1 cellular context compared by ENCODE assay signal in the genomic region with DNA sequence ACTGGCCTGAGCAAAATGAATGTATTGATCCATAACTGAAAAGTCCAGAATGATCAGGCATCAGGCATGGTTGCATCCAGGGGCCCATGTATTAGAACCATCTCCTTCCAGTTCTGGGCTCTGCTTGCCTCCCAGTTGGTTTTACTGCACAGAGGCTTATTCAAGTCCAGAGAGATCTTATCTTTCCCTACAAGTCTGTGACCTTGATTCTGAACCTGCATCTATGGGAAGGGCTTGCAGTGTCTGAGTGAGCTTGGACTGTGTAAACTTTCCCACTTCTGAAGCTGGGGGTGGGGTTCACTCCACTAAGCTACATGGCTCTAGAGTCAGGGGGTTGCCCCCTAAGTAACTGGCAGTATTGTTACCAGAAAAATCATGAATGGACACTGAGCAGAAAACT.
TF ChIP-seq lines count a peak whose summit lies in the region.

No MANE protein-coding gene starts in this region.

TF ChIP-seq in HepG2, 621 proteins besides CTCF, POLR2A, EP300 and RAD21 (continued from another document and continues in another):
- TF ChIP-seq, protein P1, sequence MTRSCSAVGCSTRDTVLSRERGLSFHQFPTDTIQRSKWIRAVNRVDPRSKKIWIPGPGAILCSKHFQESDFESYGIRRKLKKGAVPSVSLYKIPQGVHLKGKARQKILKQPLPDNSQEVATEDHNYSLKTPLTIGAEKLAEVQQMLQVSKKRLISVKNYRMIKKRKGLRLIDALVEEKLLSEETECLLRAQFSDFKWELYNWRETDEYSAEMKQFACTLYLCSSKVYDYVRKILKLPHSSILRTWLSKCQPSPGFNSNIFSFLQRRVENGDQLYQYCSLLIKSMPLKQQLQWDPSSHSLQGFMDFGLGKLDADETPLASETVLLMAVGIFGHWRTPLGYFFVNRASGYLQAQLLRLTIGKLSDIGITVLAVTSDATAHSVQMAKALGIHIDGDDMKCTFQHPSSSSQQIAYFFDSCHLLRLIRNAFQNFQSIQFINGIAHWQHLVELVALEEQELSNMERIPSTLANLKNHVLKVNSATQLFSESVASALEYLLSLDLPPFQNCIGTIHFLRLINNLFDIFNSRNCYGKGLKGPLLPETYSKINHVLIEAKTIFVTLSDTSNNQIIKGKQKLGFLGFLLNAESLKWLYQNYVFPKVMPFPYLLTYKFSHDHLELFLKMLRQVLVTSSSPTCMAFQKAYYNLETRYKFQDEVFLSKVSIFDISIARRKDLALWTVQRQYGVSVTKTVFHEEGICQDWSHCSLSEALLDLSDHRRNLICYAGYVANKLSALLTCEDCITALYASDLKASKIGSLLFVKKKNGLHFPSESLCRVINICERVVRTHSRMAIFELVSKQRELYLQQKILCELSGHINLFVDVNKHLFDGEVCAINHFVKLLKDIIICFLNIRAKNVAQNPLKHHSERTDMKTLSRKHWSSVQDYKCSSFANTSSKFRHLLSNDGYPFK (CRISPR knock-in tag; IDR thresholded peaks at IDR 0.05; ENCODE audit: borderline replicate concordance): no peak
- TF ChIP-seq ZNF350 (CRISPR knock-in tag; IDR thresholded peaks at IDR 0.05; ENCODE audit: borderline replicate concordance, low read depth) (no peak), AKAP8 (CRISPR knock-in tag; IDR thresholded peaks at IDR 0.05) (no peak), PHF5A (CRISPR knock-in tag; IDR thresholded peaks at IDR 0.05; ENCODE audit: low read depth, unreplicated experiment) (no peak), ZNF235 (CRISPR knock-in tag; IDR thresholded peaks at IDR 0.05; ENCODE audit: borderline replicate concordance) (no peak), ZNF460 (CRISPR knock-in tag; IDR thresholded peaks at IDR 0.05; ENCODE audit: borderline replicate concordance) (no peak), ZNF768 (CRISPR knock-in tag; IDR thresholded peaks at IDR 0.05) (no peak; the same call in 1 of the 2 replicates), MATR3 (CRISPR knock-in tag; IDR thresholded peaks at IDR 0.05) (no peak), ZNF484 (CRISPR knock-in tag; IDR thresholded peaks at IDR 0.05; ENCODE audit: borderline replicate concordance, low read depth) (no peak), SATB2 (CRISPR knock-in tag; IDR thresholded peaks at IDR 0.05) (no peak), NR2C2 (CRISPR knock-in tag; IDR thresholded peaks at IDR 0.05; ENCODE audit: borderline replicate concordance) (no peak), MIER2 (CRISPR knock-in tag; IDR thresholded peaks at IDR 0.05) (no peak), THAP11 (CRISPR knock-in tag; IDR thresholded peaks at IDR 0.05) (0 out of 2 replicates have a peak, but pooled peaks have one; percentile 24), NR2F6 (IDR thresholded peaks at IDR 0.05) (peak; percentile 40), NR2F6 (CRISPR knock-in tag; IDR thresholded peaks at IDR 0.05) (peak; percentile 55; the same call in 1 of the 2 replicates), ZFP41 (CRISPR knock-in tag; IDR thresholded peaks at IDR 0.05; ENCODE audit: borderline replicate concordance) (no peak), ZNF124 (CRISPR knock-in tag; IDR thresholded peaks at IDR 0.05) (no peak), SP2 (CRISPR knock-in tag; IDR thresholded peaks at IDR 0.05) (no peak), ZNF24 (IDR thresholded peaks at IDR 0.05) (no peak), KLF15 (CRISPR knock-in tag; IDR thresholded peaks at IDR 0.05; ENCODE audit: borderline replicate concordance) (no peak), SUZ12 (IDR thresholded peaks at IDR 0.05; ENCODE audit: low read depth, low read length) (no peak), PPARG (CRISPR knock-in tag; conservative IDR thresholded peaks at IDR 0.05) (0 out of 2 replicates have a peak, but pooled peaks have one; percentile 44), MBNL3 (CRISPR knock-in tag; conservative IDR thresholded peaks at IDR 0.05) (no peak), CHD2 (IDR thresholded peaks at IDR 0.05; ENCODE audit: low read depth, low read length) (no peak), AGO1 (IDR thresholded peaks at IDR 0.05; ENCODE audit: low read depth, low read length, poor library complexity, severe bottlenecking) (no peak), ZNF121 (CRISPR knock-in tag; IDR thresholded peaks at IDR 0.05) (no peak), CENPT (CRISPR knock-in tag; IDR thresholded peaks at IDR 0.05; ENCODE audit: low read depth) (no peak), ZNF501 (CRISPR knock-in tag; IDR thresholded peaks at IDR 0.05) (no peak), ZNF530 (CRISPR knock-in tag; IDR thresholded peaks at IDR 0.05; ENCODE audit: low read depth) (no peak), ZMYM3 (CRISPR knock-in tag; IDR thresholded peaks at IDR 0.05) (peak; percentile 58; the same call in 1 of the 2 replicates), ZNF891 (CRISPR knock-in tag; IDR thresholded peaks at IDR 0.05) (no peak), ZNF577 (CRISPR knock-in tag; IDR thresholded peaks at IDR 0.05; ENCODE audit: borderline replicate concordance, low read depth) (no peak), ZNF510 (CRISPR knock-in tag; IDR thresholded peaks at IDR 0.05; ENCODE audit: low read depth) (no peak), SP5 (CRISPR knock-in tag; IDR thresholded peaks at IDR 0.05; ENCODE audit: borderline replicate concordance, low read depth) (peak; percentile 59; the same call in 1 of the 2 replicates), RNF2 (conservative IDR thresholded peaks at IDR 0.05; ENCODE audit: low read depth) (no peak), NR3C1 (CRISPR knock-in tag; IDR thresholded peaks at IDR 0.05) (no peak)
- TF ChIP-seq, protein P2, sequence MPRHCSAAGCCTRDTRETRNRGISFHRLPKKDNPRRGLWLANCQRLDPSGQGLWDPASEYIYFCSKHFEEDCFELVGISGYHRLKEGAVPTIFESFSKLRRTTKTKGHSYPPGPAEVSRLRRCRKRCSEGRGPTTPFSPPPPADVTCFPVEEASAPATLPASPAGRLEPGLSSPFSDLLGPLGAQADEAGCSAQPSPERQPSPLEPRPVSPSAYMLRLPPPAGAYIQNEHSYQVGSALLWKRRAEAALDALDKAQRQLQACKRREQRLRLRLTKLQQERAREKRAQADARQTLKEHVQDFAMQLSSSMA (CRISPR knock-in tag; IDR thresholded peaks at IDR 0.05): no peak
- TF ChIP-seq, protein P3, sequence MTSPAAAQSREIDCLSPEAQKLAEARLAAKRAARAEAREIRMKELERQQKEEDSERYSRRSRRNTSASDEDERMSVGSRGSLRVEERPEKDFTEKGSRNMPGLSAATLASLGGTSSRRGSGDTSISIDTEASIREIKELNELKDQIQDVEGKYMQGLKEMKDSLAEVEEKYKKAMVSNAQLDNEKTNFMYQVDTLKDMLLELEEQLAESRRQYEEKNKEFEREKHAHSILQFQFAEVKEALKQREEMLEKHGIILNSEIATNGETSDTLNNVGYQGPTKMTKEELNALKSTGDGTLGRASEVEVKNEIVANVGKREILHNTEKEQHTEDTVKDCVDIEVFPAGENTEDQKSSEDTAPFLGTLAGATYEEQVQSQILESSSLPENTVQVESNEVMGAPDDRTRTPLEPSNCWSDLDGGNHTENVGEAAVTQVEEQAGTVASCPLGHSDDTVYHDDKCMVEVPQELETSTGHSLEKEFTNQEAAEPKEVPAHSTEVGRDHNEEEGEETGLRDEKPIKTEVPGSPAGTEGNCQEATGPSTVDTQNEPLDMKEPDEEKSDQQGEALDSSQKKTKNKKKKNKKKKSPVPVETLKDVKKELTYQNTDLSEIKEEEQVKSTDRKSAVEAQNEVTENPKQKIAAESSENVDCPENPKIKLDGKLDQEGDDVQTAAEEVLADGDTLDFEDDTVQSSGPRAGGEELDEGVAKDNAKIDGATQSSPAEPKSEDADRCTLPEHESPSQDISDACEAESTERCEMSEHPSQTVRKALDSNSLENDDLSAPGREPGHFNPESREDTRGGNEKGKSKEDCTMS (CRISPR knock-in tag; conservative IDR thresholded peaks at IDR 0.05): no peak
- TF ChIP-seq, protein P4, sequence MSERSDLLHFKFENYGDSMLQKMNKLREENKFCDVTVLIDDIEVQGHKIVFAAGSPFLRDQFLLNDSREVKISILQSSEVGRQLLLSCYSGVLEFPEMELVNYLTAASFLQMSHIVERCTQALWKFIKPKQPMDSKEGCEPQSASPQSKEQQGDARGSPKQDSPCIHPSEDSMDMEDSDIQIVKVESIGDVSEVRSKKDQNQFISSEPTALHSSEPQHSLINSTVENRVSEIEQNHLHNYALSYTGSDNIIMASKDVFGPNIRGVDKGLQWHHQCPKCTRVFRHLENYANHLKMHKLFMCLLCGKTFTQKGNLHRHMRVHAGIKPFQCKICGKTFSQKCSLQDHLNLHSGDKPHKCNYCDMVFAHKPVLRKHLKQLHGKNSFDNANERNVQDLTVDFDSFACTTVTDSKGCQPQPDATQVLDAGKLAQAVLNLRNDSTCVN (CRISPR knock-in tag; IDR thresholded peaks at IDR 0.05; ENCODE audit: borderline replicate concordance): peak; percentile 92; the same call in 1 of the 2 replicates
- TF ChIP-seq, protein P5, sequence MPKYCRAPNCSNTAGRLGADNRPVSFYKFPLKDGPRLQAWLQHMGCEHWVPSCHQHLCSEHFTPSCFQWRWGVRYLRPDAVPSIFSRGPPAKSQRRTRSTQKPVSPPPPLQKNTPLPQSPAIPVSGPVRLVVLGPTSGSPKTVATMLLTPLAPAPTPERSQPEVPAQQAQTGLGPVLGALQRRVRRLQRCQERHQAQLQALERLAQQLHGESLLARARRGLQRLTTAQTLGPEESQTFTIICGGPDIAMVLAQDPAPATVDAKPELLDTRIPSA (CRISPR knock-in tag; IDR thresholded peaks at IDR 0.05; ENCODE audit: borderline replicate concordance): no peak
- TF ChIP-seq, protein P6, sequence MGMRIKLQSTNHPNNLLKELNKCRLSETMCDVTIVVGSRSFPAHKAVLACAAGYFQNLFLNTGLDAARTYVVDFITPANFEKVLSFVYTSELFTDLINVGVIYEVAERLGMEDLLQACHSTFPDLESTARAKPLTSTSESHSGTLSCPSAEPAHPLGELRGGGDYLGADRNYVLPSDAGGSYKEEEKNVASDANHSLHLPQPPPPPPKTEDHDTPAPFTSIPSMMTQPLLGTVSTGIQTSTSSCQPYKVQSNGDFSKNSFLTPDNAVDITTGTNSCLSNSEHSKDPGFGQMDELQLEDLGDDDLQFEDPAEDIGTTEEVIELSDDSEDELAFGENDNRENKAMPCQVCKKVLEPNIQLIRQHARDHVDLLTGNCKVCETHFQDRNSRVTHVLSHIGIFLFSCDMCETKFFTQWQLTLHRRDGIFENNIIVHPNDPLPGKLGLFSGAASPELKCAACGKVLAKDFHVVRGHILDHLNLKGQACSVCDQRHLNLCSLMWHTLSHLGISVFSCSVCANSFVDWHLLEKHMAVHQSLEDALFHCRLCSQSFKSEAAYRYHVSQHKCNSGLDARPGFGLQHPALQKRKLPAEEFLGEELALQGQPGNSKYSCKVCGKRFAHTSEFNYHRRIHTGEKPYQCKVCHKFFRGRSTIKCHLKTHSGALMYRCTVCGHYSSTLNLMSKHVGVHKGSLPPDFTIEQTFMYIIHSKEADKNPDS (CRISPR knock-in tag; IDR thresholded peaks at IDR 0.05): no peak
- TF ChIP-seq, protein P7, sequence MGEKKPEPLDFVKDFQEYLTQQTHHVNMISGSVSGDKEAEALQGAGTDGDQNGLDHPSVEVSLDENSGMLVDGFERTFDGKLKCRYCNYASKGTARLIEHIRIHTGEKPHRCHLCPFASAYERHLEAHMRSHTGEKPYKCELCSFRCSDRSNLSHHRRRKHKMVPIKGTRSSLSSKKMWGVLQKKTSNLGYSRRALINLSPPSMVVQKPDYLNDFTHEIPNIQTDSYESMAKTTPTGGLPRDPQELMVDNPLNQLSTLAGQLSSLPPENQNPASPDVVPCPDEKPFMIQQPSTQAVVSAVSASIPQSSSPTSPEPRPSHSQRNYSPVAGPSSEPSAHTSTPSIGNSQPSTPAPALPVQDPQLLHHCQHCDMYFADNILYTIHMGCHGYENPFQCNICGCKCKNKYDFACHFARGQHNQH (CRISPR knock-in tag; IDR thresholded peaks at IDR 0.05): peak; percentile 22; the same call in 1 of the 2 replicates
- TF ChIP-seq, protein P8, sequence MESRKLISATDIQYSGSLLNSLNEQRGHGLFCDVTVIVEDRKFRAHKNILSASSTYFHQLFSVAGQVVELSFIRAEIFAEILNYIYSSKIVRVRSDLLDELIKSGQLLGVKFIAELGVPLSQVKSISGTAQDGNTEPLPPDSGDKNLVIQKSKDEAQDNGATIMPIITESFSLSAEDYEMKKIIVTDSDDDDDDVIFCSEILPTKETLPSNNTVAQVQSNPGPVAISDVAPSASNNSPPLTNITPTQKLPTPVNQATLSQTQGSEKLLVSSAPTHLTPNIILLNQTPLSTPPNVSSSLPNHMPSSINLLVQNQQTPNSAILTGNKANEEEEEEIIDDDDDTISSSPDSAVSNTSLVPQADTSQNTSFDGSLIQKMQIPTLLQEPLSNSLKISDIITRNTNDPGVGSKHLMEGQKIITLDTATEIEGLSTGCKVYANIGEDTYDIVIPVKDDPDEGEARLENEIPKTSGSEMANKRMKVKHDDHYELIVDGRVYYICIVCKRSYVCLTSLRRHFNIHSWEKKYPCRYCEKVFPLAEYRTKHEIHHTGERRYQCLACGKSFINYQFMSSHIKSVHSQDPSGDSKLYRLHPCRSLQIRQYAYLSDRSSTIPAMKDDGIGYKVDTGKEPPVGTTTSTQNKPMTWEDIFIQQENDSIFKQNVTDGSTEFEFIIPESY (CRISPR knock-in tag; IDR thresholded peaks at IDR 0.05): no peak
- TF ChIP-seq, protein P9, sequence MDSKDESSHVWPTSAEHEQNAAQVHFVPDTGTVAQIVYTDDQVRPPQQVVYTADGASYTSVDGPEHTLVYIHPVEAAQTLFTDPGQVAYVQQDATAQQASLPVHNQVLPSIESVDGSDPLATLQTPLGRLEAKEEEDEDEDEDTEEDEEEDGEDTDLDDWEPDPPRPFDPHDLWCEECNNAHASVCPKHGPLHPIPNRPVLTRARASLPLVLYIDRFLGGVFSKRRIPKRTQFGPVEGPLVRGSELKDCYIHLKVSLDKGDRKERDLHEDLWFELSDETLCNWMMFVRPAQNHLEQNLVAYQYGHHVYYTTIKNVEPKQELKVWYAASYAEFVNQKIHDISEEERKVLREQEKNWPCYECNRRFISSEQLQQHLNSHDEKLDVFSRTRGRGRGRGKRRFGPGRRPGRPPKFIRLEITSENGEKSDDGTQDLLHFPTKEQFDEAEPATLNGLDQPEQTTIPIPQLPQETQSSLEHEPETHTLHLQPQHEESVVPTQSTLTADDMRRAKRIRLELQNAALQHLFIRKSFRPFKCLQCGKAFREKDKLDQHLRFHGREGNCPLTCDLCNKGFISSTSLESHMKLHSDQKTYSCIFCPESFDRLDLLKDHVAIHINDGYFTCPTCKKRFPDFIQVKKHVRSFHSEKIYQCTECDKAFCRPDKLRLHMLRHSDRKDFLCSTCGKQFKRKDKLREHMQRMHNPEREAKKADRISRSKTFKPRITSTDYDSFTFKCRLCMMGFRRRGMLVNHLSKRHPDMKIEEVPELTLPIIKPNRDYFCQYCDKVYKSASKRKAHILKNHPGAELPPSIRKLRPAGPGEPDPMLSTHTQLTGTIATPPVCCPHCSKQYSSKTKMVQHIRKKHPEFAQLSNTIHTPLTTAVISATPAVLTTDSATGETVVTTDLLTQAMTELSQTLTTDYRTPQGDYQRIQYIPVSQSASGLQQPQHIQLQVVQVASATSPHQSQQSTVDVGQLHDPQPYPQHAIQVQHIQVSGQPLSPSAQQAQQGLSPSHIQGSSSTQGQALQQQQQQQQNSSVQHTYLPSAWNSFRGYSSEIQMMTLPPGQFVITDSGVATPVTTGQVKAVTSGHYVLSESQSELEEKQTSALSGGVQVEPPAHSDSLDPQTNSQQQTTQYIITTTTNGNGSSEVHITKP (CRISPR knock-in tag; IDR thresholded peaks at IDR 0.05; ENCODE audit: low read depth): no peak
- TF ChIP-seq, protein P10, sequence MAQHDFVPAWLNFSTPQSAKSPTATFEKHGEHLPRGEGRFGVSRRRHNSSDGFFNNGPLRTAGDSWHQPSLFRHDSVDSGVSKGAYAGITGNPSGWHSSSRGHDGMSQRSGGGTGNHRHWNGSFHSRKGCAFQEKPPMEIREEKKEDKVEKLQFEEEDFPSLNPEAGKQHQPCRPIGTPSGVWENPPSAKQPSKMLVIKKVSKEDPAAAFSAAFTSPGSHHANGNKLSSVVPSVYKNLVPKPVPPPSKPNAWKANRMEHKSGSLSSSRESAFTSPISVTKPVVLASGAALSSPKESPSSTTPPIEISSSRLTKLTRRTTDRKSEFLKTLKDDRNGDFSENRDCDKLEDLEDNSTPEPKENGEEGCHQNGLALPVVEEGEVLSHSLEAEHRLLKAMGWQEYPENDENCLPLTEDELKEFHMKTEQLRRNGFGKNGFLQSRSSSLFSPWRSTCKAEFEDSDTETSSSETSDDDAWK (CRISPR knock-in tag; IDR thresholded peaks at IDR 0.05): no peak
